Comparison of ENCODE assay signal across 8 cellular contexts in genomic region chr6:113995632-113996031, GRCh38. TPM values are rescaled to one million over a fixed set of nuclear protein-coding genes. Genes with fewer than 3 reads are reported as not detected.
DNase-seq lines count a peak whose midpoint lies in the region; ATAC-seq and TF ChIP-seq lines count a peak whose summit lies in the region.

No MANE protein-coding gene starts in this region.

- ATAC-seq in GM18868 (IDR thresholded peaks at IDR 0.05; ENCODE audit: unreplicated experiment), result no peak
- ATAC-seq in HG03159 (IDR thresholded peaks at IDR 0.05; ENCODE audit: unreplicated experiment), result no peak

- peak; percentile 52 for TF ChIP-seq RAD21 in SK-N-SH (IDR thresholded peaks at IDR 0.05; ENCODE audit: low read length)

- no peak for TF ChIP-seq CTCF in SK-N-SH (IDR thresholded peaks at IDR 0.05)
- TF ChIP-seq CTCF in cardiac muscle cell (IDR thresholded peaks at IDR 0.05; ENCODE audit: low read depth, low read length), result no peak

- peaks cover 10% of the 10 kb centered on the region for H3K4me1 ChIP-seq in HUES48 (ENCODE audit: control insufficient read depth, insufficient read depth, low read length)
- H3K4me1 ChIP-seq in SK-N-SH (ENCODE audit: control insufficient read depth in 1 of 2, insufficient read depth in 2 of 2, low read depth in 1 of 2, low read length in 1 of 2), result peaks cover 9 to 24% of the 10 kb centered on the region in 2 experiments
- H3K4me1 ChIP-seq in cardiac muscle cell (ENCODE audit: low read depth), result peaks cover 24% of the 10 kb centered on the region
- H3K4me1 ChIP-seq in skeletal muscle satellite cell (ENCODE audit: control insufficient read depth, insufficient read depth, low read length), result peaks cover 42% of the 10 kb centered on the region

- H3K79me2 ChIP-seq in SK-N-SH (ENCODE audit: insufficient read depth), result no peaks in the 10 kb centered on the region

- peak overlapping the region; percentile 1; the same call in 1 of the 2 replicates for H2AFZ ChIP-seq in SK-N-SH (ENCODE audit: low read depth)

- TF ChIP-seq EP300 in SK-N-SH (IDR thresholded peaks at IDR 0.05; ENCODE audit: borderline replicate concordance in 1 of 2, low read depth in 1 of 2, low read length in 1 of 2), result peak in 1 of 2 experiments; percentile 69; a peak in 1 of 4 replicates

- H3K4me2 ChIP-seq in SK-N-SH, result peak overlapping the region; percentile 52
- peak overlapping the region; percentile 70 for H3K4me2 ChIP-seq in skeletal muscle satellite cell (ENCODE audit: low read length)

- peak; percentile 97 for DNase-seq in A172 (ENCODE audit: low spot score)
- DNase-seq in SK-N-SH, result peak; percentile 35
- peak; percentile 71 to 91 for DNase-seq in cardiac muscle cell (ENCODE audit: low read depth in 1 of 2, low spot score in 1 of 2)
- no peak for DNase-seq in cerebellar nuclear complex (lab: John Stamatoyannopoulos, UW)

- H3K27ac ChIP-seq in HUES48 (ENCODE audit: low read depth, low read length) (peak overlapping the region; percentile 46), SK-N-SH (ENCODE audit: low read depth in 2 of 2, low read length in 1 of 2) (peak overlapping the region; percentile 40 to 78; a peak in 3 of 4 replicates), cardiac muscle cell (peak overlapping the region; percentile 84)

- H3K9me3 ChIP-seq in HUES48 (ENCODE audit: control insufficient read depth, insufficient read depth, low read length) (no peaks in the 10 kb centered on the region), SK-N-SH (no peaks in the 10 kb centered on the region), cardiac muscle cell (ENCODE audit: low read depth) (no peaks in the 10 kb centered on the region), skeletal muscle satellite cell (replicated peaks; ENCODE audit: low read length) (no peaks in the 10 kb centered on the region)

- WGBS in SK-N-SH (ENCODE audit: low lambda C conversion rate), result 0% methylated on average over 4 of the region's 4 CpGs

- H3K4me3 ChIP-seq in HUES48 (ENCODE audit: low read depth, low read length) (no peak overlapping the region), SK-N-SH (ENCODE audit: low read depth in 2 of 2, low read length in 1 of 2) (peak overlapping the region in 1 of 2 experiments; percentile 46; a peak in 1 of 4 replicates), cardiac muscle cell (no peak overlapping the region), skeletal muscle satellite cell (ENCODE audit: low read length) (peak overlapping the region; percentile 34)

- POLR2A ChIA-PET in SK-N-SH (lab: Yijun Ruan, JAX), result no interaction called here

- H4K20me1 ChIP-seq in SK-N-SH (ENCODE audit: insufficient read depth), result no peaks in the 10 kb centered on the region

- CTCF ChIA-PET in SK-N-SH (lab: Yijun Ruan, JAX), result interaction anchor here (0.6 to 3.8 kb wide), 16 partner anchors 10 to 309 kb away, joined by 3 to 26 read pairs (median 4); no protein-coding TSS in a partner anchor

- peaks cover 14% of the 10 kb centered on the region for H3F3A ChIP-seq in SK-N-SH (replicated peaks; ENCODE audit: insufficient read depth)

- H3K9ac ChIP-seq in HUES48 (ENCODE audit: low read depth, low read length), result peak overlapping the region; percentile 16; the same call in 1 of the 2 replicates
- H3K9ac ChIP-seq in SK-N-SH, result peak overlapping the region; percentile 36; the same call in 1 of the 2 replicates
- H3K9ac ChIP-seq in skeletal muscle satellite cell (ENCODE audit: low read depth, low read length), result peak overlapping the region; percentile 68

- no peaks in the 10 kb centered on the region for H3K9me2 ChIP-seq in SK-N-SH

- no peaks in the 10 kb centered on the region for H3K36me3 ChIP-seq in HUES48 (ENCODE audit: control insufficient read depth, insufficient read depth, low read length)
- H3K36me3 ChIP-seq in SK-N-SH (replicated peaks in 1 of 2; ENCODE audit: control insufficient read depth in 1 of 2, insufficient read depth in 2 of 2, low read length in 1 of 2), result no peaks in the 10 kb centered on the region
- no peaks in the 10 kb centered on the region for H3K36me3 ChIP-seq in cardiac muscle cell
- no peaks in the 10 kb centered on the region for H3K36me3 ChIP-seq in skeletal muscle satellite cell (ENCODE audit: insufficient read depth, low read length)

- H3K27me3 ChIP-seq in HUES48 (ENCODE audit: control insufficient read depth, insufficient read depth, low read length) (no peaks in the 10 kb centered on the region), SK-N-SH (ENCODE audit: insufficient read depth) (no peaks in the 10 kb centered on the region), cardiac muscle cell (no peaks in the 10 kb centered on the region), skeletal muscle satellite cell (ENCODE audit: control insufficient read depth, insufficient read depth, low read length) (no peaks in the 10 kb centered on the region)

TF ChIP-seq in SK-N-SH, 30 proteins besides CTCF, POLR2A, EP300 and RAD21:
- TF ChIP-seq SIN3A (IDR thresholded peaks at IDR 0.05; ENCODE audit: borderline replicate concordance, low read depth, low read length) (peak; percentile 66; the same call in 1 of the 2 replicates), TCF12 (IDR thresholded peaks at IDR 0.05) (peak; percentile 95), PBX3 (IDR thresholded peaks at IDR 0.05) (peak; percentile 73), SMC3 (IDR thresholded peaks at IDR 0.05; ENCODE audit: low read depth, low read length) (peak; percentile 7; the same call in 1 of the 2 replicates), NFIC (IDR thresholded peaks at IDR 0.05; ENCODE audit: borderline replicate concordance) (peak; percentile 88), RFX5 (IDR thresholded peaks at IDR 0.05; ENCODE audit: low read length) (no peak), JUND (IDR thresholded peaks at IDR 0.05) (peak; percentile 76), ELF1 (IDR thresholded peaks at IDR 0.05) (no peak), RCOR1 (IDR thresholded peaks at IDR 0.05; ENCODE audit: low read length) (no peak), REST (IDR thresholded peaks at IDR 0.05; ENCODE audit: low read depth, low read length) (no peak), MEF2A (IDR thresholded peaks at IDR 0.05; ENCODE audit: borderline replicate concordance, low read depth) (peak; percentile 75; the same call in 1 of the 2 replicates), POLR2AphosphoS5 (IDR thresholded peaks at IDR 0.05; ENCODE audit: low read depth, low read length) (peak; percentile 59; the same call in 1 of the 2 replicates), YY1 (IDR thresholded peaks at IDR 0.05; ENCODE audit: low read depth) (no peak), CHD2 (IDR thresholded peaks at IDR 0.05; ENCODE audit: low read length, partially characterized antibody) (no peak), FOSL2 (IDR thresholded peaks at IDR 0.05; ENCODE audit: borderline replicate concordance, low read depth) (peak; percentile 66; the same call in 1 of the 2 replicates), NRF1 (IDR thresholded peaks at IDR 0.05; ENCODE audit: low read depth, low read length) (no peak), MAX (IDR thresholded peaks at IDR 0.05; ENCODE audit: low read depth) (0 out of 2 replicates have a peak, but pooled peaks have one; percentile 17), TEAD4 (IDR thresholded peaks at IDR 0.05; ENCODE audit: borderline replicate concordance, insufficient read depth) (peak; percentile 48; the same call in 1 of the 2 replicates), RXRA (IDR thresholded peaks at IDR 0.05; ENCODE audit: borderline replicate concordance, low read depth) (no peak; the same call in 1 of the 2 replicates)

RNA-seq across cellular contexts. Expression of gene HDAC2, which starts 24.7 kb away (rescaled TPM):
- total RNA-seq in A172 (2014; rRNA removed; shearing (Covaris generic)), result 98.6 and 118 TPM in 2 replicates
- polyA plus RNA-seq in SK-N-SH (2012; rRNA removed) (90.4 and 105 TPM in 2 replicates), cardiac muscle cell (321 and 370 TPM in 2 replicates)
- 135 and 159 TPM in 2 replicates for polyA plus RNA-seq in SK-N-SH (2012; cell fraction: cytosol; rRNA removed)
- polyA plus RNA-seq in SK-N-SH (2012; cell fraction: nucleus; rRNA removed), result 38.2 and 65.9 TPM in 2 replicates
- 140 and 150 TPM in 2 replicates for total RNA-seq in cardiac muscle cell
- 56.8 and 57.4 TPM in 2 replicates for total RNA-seq in skeletal muscle satellite cell (2012; rRNA removed)

Comparison
In these comparisons a context has a peak if more than half of its experiments do, and no peak if none do; other contexts are left out.
1. DNase-seq: peak in A172 (single experiment), SK-N-SH (single experiment) and cardiac muscle cell (2 of 2); none in cerebellar nuclear complex (0 of 2).
2. H3K9ac ChIP-seq: peak in every context shown above with its lines; median percentile 68 in skeletal muscle satellite cell; 36 in SK-N-SH; 16 in HUES48.
3. Peak in every context shown above with its lines, with median percentiles within 50 percentile points of each other: H3K27ac ChIP-seq.